Comparison of ENCODE assay signal across 1 cellular context in the genomic region with DNA sequence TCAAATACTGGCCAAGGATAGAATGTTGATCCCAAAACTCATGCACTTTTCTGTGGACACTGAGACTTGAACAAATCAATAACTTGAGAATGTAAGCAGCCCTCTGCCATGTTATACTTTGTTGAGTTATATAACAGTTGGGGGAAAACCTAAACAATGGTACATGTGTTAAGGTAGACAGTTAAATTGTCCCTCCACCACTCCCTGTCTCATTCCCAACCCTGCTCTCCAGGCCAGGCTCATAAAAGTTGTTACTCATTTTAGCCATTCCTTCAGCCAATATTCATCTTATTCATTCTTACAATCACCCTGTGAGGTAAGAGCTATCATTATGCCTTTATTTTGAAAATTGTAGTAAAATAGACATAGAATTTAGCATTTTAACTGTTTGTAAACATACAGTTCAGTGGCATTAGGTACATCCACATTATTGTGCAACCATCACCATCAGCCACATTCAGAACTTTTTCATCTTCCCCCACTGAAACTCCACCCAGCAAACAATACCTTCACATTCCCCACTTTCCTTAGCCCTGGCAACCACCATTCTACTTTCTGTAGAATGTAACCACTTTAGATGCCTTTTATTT.
A peak's percentile ranks its signal among the peaks of the same experiment; 100 is the strongest.
TF ChIP-seq lines count a peak whose summit lies in the region.

No MANE protein-coding gene starts in this region.

TF ChIP-seq in HepG2, 621 proteins besides CTCF, POLR2A, EP300 and RAD21 (continued from another document and continues in another):
- TF ChIP-seq, protein P1, sequence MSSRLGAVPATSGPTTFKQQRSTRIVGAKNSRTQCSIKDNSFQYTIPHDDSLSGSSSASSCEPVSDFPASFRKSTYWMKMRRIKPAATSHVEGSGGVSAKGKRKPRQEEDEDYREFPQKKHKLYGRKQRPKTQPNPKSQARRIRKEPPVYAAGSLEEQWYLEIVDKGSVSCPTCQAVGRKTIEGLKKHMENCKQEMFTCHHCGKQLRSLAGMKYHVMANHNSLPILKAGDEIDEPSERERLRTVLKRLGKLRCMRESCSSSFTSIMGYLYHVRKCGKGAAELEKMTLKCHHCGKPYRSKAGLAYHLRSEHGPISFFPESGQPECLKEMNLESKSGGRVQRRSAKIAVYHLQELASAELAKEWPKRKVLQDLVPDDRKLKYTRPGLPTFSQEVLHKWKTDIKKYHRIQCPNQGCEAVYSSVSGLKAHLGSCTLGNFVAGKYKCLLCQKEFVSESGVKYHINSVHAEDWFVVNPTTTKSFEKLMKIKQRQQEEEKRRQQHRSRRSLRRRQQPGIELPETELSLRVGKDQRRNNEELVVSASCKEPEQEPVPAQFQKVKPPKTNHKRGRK (CRISPR knock-in tag; IDR thresholded peaks at IDR 0.05) = no peak
- TF ChIP-seq, protein P2, sequence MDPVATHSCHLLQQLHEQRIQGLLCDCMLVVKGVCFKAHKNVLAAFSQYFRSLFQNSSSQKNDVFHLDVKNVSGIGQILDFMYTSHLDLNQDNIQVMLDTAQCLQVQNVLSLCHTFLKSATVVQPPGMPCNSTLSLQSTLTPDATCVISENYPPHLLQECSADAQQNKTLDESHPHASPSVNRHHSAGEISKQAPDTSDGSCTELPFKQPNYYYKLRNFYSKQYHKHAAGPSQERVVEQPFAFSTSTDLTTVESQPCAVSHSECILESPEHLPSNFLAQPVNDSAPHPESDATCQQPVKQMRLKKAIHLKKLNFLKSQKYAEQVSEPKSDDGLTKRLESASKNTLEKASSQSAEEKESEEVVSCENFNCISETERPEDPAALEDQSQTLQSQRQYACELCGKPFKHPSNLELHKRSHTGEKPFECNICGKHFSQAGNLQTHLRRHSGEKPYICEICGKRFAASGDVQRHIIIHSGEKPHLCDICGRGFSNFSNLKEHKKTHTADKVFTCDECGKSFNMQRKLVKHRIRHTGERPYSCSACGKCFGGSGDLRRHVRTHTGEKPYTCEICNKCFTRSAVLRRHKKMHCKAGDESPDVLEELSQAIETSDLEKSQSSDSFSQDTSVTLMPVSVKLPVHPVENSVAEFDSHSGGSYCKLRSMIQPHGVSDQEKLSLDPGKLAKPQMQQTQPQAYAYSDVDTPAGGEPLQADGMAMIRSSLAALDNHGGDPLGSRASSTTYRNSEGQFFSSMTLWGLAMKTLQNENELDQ (CRISPR knock-in tag; IDR thresholded peaks at IDR 0.05; ENCODE audit: borderline replicate concordance) = no peak
- TF ChIP-seq JUN (CRISPR knock-in tag; IDR thresholded peaks at IDR 0.05) = no peak
- TF ChIP-seq ZNF652 (CRISPR knock-in tag; IDR thresholded peaks at IDR 0.05; ENCODE audit: borderline replicate concordance, low read depth) = peak; percentile 18; the same call in 1 of the 2 replicates
- peak; percentile 10; the same call in 1 of the 2 replicates for TF ChIP-seq THAP11 (CRISPR knock-in tag; IDR thresholded peaks at IDR 0.05)
- no peak for TF ChIP-seq ZFP62 (CRISPR knock-in tag; IDR thresholded peaks at IDR 0.05)
- no peak for TF ChIP-seq ZNF550 (CRISPR knock-in tag; IDR thresholded peaks at IDR 0.05; ENCODE audit: borderline replicate concordance)
- no peak for TF ChIP-seq NCOA5 (CRISPR knock-in tag; IDR thresholded peaks at IDR 0.05)
- no peak for TF ChIP-seq NFKBIZ (CRISPR knock-in tag; IDR thresholded peaks at IDR 0.05)
- TF ChIP-seq ZNF547 (CRISPR knock-in tag; IDR thresholded peaks at IDR 0.05) = no peak
- TF ChIP-seq NFIB (CRISPR knock-in tag; IDR thresholded peaks at IDR 0.05; ENCODE audit: borderline replicate concordance) = no peak
- TF ChIP-seq ZNF780A (CRISPR knock-in tag; IDR thresholded peaks at IDR 0.05) = no peak
- TF ChIP-seq ZKSCAN5 (CRISPR knock-in tag; IDR thresholded peaks at IDR 0.05) = no peak
- no peak; the same call in 1 of the 2 replicates for TF ChIP-seq PPARG (CRISPR knock-in tag; conservative IDR thresholded peaks at IDR 0.05)
- peak; percentile 10; the same call in 1 of the 3 replicates for TF ChIP-seq MXI1 (IDR thresholded peaks at IDR 0.05; ENCODE audit: borderline replicate concordance, low read depth, low read length)
- TF ChIP-seq SYNCRIP (IDR thresholded peaks at IDR 0.05; ENCODE audit: insufficient read depth, low read depth, low read length) = no peak
- TF ChIP-seq, protein P3, sequence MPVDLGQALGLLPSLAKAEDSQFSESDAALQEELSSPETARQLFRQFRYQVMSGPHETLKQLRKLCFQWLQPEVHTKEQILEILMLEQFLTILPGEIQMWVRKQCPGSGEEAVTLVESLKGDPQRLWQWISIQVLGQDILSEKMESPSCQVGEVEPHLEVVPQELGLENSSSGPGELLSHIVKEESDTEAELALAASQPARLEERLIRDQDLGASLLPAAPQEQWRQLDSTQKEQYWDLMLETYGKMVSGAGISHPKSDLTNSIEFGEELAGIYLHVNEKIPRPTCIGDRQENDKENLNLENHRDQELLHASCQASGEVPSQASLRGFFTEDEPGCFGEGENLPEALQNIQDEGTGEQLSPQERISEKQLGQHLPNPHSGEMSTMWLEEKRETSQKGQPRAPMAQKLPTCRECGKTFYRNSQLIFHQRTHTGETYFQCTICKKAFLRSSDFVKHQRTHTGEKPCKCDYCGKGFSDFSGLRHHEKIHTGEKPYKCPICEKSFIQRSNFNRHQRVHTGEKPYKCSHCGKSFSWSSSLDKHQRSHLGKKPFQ (CRISPR knock-in tag; IDR thresholded peaks at IDR 0.05; ENCODE audit: insufficient replicate concordance) = no peak
- peak; percentile 33; the same call in 1 of the 2 replicates for TF ChIP-seq ZNF644 (CRISPR knock-in tag; IDR thresholded peaks at IDR 0.05; ENCODE audit: low read depth)
- no peak for TF ChIP-seq ZNF160 (CRISPR knock-in tag; IDR thresholded peaks at IDR 0.05)
- TF ChIP-seq, protein P4, sequence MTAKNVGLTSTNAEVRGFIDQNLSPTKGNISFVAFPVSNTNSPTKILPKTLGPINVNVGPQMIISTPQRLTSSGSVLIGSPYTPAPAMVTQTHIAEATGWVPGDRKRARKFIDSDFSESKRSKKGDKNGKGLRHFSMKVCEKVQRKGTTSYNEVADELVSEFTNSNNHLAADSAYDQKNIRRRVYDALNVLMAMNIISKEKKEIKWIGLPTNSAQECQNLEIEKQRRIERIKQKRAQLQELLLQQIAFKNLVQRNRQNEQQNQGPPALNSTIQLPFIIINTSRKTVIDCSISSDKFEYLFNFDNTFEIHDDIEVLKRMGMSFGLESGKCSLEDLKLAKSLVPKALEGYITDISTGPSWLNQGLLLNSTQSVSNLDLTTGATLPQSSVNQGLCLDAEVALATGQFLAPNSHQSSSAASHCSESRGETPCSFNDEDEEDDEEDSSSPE (CRISPR knock-in tag; IDR thresholded peaks at IDR 0.05) = no peak
- TF ChIP-seq, protein P5, sequence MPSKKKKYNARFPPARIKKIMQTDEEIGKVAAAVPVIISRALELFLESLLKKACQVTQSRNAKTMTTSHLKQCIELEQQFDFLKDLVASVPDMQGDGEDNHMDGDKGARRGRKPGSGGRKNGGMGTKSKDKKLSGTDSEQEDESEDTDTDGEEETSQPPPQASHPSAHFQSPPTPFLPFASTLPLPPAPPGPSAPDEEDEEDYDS (CRISPR knock-in tag; IDR thresholded peaks at IDR 0.05) = no peak
- TF ChIP-seq ATRX (CRISPR knock-in tag; IDR thresholded peaks at IDR 0.05; ENCODE audit: borderline replicate concordance) = no peak
- TF ChIP-seq NR2F1 (CRISPR knock-in tag; IDR thresholded peaks at IDR 0.05) = no peak
- TF ChIP-seq TRIM24 (CRISPR knock-in tag; IDR thresholded peaks at IDR 0.05) = no peak
- TF ChIP-seq PRPF4 (IDR thresholded peaks at IDR 0.05; ENCODE audit: low read depth, low read length, poor library complexity, severe bottlenecking) = no peak
- TF ChIP-seq, protein P6, sequence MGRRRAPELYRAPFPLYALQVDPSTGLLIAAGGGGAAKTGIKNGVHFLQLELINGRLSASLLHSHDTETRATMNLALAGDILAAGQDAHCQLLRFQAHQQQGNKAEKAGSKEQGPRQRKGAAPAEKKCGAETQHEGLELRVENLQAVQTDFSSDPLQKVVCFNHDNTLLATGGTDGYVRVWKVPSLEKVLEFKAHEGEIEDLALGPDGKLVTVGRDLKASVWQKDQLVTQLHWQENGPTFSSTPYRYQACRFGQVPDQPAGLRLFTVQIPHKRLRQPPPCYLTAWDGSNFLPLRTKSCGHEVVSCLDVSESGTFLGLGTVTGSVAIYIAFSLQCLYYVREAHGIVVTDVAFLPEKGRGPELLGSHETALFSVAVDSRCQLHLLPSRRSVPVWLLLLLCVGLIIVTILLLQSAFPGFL (CRISPR knock-in tag; IDR thresholded peaks at IDR 0.05) = no peak
- no peak for TF ChIP-seq ZSCAN30 (CRISPR knock-in tag; IDR thresholded peaks at IDR 0.05)
- TF ChIP-seq ZNF430 (CRISPR knock-in tag; IDR thresholded peaks at IDR 0.05) = no peak; the same call in 1 of the 2 replicates
- no peak for TF ChIP-seq ZNF746 (CRISPR knock-in tag; IDR thresholded peaks at IDR 0.05)
- TF ChIP-seq, protein P7, sequence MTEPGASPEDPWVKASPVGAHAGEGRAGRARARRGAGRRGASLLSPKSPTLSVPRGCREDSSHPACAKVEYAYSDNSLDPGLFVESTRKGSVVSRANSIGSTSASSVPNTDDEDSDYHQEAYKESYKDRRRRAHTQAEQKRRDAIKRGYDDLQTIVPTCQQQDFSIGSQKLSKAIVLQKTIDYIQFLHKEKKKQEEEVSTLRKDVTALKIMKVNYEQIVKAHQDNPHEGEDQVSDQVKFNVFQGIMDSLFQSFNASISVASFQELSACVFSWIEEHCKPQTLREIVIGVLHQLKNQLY (CRISPR knock-in tag; IDR thresholded peaks at IDR 0.05) = 0 out of 2 replicates have a peak, but pooled peaks have one; percentile 8
- TF ChIP-seq ZBTB7B (CRISPR knock-in tag; IDR thresholded peaks at IDR 0.05) = no peak
- TF ChIP-seq, protein P8, sequence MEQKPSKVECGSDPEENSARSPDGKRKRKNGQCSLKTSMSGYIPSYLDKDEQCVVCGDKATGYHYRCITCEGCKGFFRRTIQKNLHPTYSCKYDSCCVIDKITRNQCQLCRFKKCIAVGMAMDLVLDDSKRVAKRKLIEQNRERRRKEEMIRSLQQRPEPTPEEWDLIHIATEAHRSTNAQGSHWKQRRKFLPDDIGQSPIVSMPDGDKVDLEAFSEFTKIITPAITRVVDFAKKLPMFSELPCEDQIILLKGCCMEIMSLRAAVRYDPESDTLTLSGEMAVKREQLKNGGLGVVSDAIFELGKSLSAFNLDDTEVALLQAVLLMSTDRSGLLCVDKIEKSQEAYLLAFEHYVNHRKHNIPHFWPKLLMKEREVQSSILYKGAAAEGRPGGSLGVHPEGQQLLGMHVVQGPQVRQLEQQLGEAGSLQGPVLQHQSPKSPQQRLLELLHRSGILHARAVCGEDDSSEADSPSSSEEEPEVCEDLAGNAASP (CRISPR knock-in tag; IDR thresholded peaks at IDR 0.05; ENCODE audit: borderline replicate concordance) = peak; percentile 65; the same call in 1 of the 2 replicates
- TF ChIP-seq TSC22D2 (CRISPR knock-in tag; IDR thresholded peaks at IDR 0.05; ENCODE audit: borderline replicate concordance) = 0 out of 2 replicates have a peak, but pooled peaks have one; percentile 21
- TF ChIP-seq NFE2L1 (CRISPR knock-in tag; IDR thresholded peaks at IDR 0.05; ENCODE audit: borderline replicate concordance) = no peak
- TF ChIP-seq SIN3B (IDR thresholded peaks at IDR 0.05; ENCODE audit: low read length) = no peak
- no peak for TF ChIP-seq NFATC3 (CRISPR knock-in tag; IDR thresholded peaks at IDR 0.05)
- TF ChIP-seq XRCC5 (optimal IDR thresholded peaks at IDR 0.05; ENCODE audit: low read length) = no peak
- TF ChIP-seq ZSCAN29 (CRISPR knock-in tag; conservative IDR thresholded peaks at IDR 0.05) = no peak
- TF ChIP-seq, protein P9, sequence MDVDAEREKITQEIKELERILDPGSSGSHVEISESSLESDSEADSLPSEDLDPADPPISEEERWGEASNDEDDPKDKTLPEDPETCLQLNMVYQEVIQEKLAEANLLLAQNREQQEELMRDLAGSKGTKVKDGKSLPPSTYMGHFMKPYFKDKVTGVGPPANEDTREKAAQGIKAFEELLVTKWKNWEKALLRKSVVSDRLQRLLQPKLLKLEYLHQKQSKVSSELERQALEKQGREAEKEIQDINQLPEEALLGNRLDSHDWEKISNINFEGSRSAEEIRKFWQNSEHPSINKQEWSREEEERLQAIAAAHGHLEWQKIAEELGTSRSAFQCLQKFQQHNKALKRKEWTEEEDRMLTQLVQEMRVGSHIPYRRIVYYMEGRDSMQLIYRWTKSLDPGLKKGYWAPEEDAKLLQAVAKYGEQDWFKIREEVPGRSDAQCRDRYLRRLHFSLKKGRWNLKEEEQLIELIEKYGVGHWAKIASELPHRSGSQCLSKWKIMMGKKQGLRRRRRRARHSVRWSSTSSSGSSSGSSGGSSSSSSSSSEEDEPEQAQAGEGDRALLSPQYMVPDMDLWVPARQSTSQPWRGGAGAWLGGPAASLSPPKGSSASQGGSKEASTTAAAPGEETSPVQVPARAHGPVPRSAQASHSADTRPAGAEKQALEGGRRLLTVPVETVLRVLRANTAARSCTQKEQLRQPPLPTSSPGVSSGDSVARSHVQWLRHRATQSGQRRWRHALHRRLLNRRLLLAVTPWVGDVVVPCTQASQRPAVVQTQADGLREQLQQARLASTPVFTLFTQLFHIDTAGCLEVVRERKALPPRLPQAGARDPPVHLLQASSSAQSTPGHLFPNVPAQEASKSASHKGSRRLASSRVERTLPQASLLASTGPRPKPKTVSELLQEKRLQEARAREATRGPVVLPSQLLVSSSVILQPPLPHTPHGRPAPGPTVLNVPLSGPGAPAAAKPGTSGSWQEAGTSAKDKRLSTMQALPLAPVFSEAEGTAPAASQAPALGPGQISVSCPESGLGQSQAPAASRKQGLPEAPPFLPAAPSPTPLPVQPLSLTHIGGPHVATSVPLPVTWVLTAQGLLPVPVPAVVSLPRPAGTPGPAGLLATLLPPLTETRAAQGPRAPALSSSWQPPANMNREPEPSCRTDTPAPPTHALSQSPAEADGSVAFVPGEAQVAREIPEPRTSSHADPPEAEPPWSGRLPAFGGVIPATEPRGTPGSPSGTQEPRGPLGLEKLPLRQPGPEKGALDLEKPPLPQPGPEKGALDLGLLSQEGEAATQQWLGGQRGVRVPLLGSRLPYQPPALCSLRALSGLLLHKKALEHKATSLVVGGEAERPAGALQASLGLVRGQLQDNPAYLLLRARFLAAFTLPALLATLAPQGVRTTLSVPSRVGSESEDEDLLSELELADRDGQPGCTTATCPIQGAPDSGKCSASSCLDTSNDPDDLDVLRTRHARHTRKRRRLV (CRISPR knock-in tag; IDR thresholded peaks at IDR 0.05) = no peak; the same call in none of the 2 replicates
- no peak for TF ChIP-seq ZNF781 (CRISPR knock-in tag; IDR thresholded peaks at IDR 0.05; ENCODE audit: borderline replicate concordance, not compliant biosample characterization)
- TF ChIP-seq SIN3A (IDR thresholded peaks at IDR 0.05; ENCODE audit: borderline replicate concordance, low read depth, low read length) = no peak
- TF ChIP-seq, protein P10, sequence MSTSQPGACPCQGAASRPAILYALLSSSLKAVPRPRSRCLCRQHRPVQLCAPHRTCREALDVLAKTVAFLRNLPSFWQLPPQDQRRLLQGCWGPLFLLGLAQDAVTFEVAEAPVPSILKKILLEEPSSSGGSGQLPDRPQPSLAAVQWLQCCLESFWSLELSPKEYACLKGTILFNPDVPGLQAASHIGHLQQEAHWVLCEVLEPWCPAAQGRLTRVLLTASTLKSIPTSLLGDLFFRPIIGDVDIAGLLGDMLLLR (CRISPR knock-in tag; IDR thresholded peaks at IDR 0.05) = no peak
- no peak for TF ChIP-seq ZFP1 (CRISPR knock-in tag; IDR thresholded peaks at IDR 0.05)
- TF ChIP-seq MEIS2 (CRISPR knock-in tag; IDR thresholded peaks at IDR 0.05) = no peak
- no peak for TF ChIP-seq ZNF317 (CRISPR knock-in tag; IDR thresholded peaks at IDR 0.05)
- no peak for TF ChIP-seq MZF1 (CRISPR knock-in tag; IDR thresholded peaks at IDR 0.05; ENCODE audit: borderline replicate concordance)
- TF ChIP-seq ZSCAN22 (CRISPR knock-in tag; IDR thresholded peaks at IDR 0.05) = no peak
